22 cellular contexts compared by ENCODE assay signal in the genomic region with DNA sequence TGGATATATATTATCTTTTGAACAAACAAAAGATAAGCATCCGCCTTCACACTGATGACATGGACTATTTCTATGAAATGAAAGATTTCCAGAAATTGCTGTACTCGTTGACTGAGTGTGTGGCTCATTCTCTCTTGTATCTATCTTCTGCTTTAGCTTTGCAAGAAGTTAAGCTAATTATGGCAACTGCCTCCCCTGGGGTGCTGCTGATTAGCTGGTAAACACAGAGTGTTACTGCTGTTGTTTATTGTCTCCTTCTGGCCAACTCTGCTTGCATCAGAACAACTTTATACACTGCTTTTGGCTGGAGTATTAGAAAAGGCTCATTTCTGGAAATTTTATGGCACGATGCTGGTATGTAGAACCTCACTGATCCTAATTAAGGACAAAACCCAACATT.
"Had no signal": no experiment of that assay in that cellular context is flagged by ENCODE, and none has a peak within 500 bp of the region (broad histone marks: within the 10 kb centered on the region; RNA-seq: fewer than 3 reads in every experiment).

No MANE protein-coding gene starts in this region.

- ATAC-seq: esophagus mucosa; gastrocnemius medialis; left cardiac atrium; left ventricle myocardium superior; naive thymus-derived CD4-positive, alpha-beta T cell had no signal

- H3K4me3 Mint-ChIP-seq: naive thymus-derived CD4-positive, alpha-beta T cell; nephron progenitor cell had no signal

- H3K4me3 ChIP-seq: dorsolateral prefrontal cortex, gastrocnemius medialis, lung, right atrium auricular region, sigmoid colon, skin epidermis, stomach, thoracic aorta, transverse colon had no signal

- H3K27ac Mint-ChIP-seq: naive thymus-derived CD4-positive, alpha-beta T cell; nephron progenitor cell had no signal

- H3K27me3 Mint-ChIP-seq: naive thymus-derived CD4-positive, alpha-beta T cell had no signal

- H3K27me3 ChIP-seq: gastrocnemius medialis, right atrium auricular region, sigmoid colon, stomach, transverse colon had no signal

- H3K4me1 Mint-ChIP-seq: naive thymus-derived CD4-positive, alpha-beta T cell; nephron progenitor cell had no signal

- H3K27ac ChIP-seq: dorsolateral prefrontal cortex, gastrocnemius medialis, right atrium auricular region, sigmoid colon, skin epidermis, stomach, thoracic aorta, transverse colon had no signal

- DNase-seq: cortex of kidney; dorsolateral prefrontal cortex; effector CD8-positive, alpha-beta T cell; gastrocnemius medialis; kidney; left cardiac atrium; left ventricle myocardium superior; mesenchymal stem cell; naive thymus-derived CD4-positive, alpha-beta T cell; nephron progenitor cell; posterior cingulate gyrus; sigmoid colon; stimulated activated CD4-positive, alpha-beta T cell treated with anti-CD3 and anti-CD28 coated beads, Interleukin-12 subunit alpha, Interleukin-12 subunit beta, amount 100 ng/mL, for 4 hours; stimulated activated naive CD4-positive, alpha-beta T cell; stomach; substantia nigra; transverse colon had no signal

- H3K9me3 ChIP-seq: gastrocnemius medialis, right atrium auricular region, sigmoid colon, thoracic aorta, transverse colon had no signal

- H3K36me3 ChIP-seq: gastrocnemius medialis, right atrium auricular region, sigmoid colon, stomach, thoracic aorta, transverse colon had no signal

- H3K4me1 ChIP-seq: gastrocnemius medialis, right atrium auricular region, sigmoid colon, stomach, transverse colon had no signal
